In the genomic region with DNA sequence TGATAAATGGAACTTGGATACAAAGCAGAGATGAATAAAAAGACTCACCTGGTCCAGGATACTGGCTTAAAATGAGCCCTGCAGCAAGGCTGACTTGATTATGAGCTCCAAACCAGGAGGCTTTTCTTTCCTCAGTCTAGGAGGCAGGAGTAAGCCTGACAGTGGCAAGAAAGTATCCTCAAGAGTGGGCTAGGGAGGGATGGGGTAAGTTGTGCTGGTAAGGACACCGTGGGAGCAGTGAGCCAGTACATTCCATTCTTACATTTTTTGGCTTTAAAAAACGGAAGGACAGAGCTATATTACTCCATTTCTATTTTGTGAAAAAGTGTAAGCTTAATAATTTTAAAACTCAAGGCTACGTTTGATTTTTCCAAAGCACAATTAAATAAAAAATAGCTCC, we compare ENCODE assay signal across 16 cellular contexts.
A peak's percentile ranks its signal among the peaks of the same experiment; 100 is the strongest.
DNase-seq lines count a peak whose midpoint lies in the region; ATAC-seq and TF ChIP-seq lines count a peak whose summit lies in the region.
"Had no signal": no experiment of that assay in that cellular context is flagged by ENCODE, and none has a peak within 500 bp of the region (broad histone marks: within the 10 kb centered on the region; RNA-seq: fewer than 3 reads in every experiment).

No MANE protein-coding gene starts in this region.

- WGBS in aorta, 2 donors: 4 to 7% methylated on average over 3 of the region's 3 CpGs

- intact Hi-C loops in Right ventricle myocardium superior (cut with DNase I) (no loop called here), left ventricle myocardium inferior (cut with micrococcal nuclease) (no loop called here), aorta (cut with DNase I) (no loop called here)

- CTCF ChIA-PET in activated naive CD4-positive, alpha-beta T cell treated with anti-CD3 and anti-CD28 coated beads, Interleukin-2, amount 10 ng/mL, durations not matched to agents 7 days and 5 days (lab: Charles Lee): no interaction called here

- no peaks in the 10 kb centered on the region for H3K9me3 Mint-ChIP-seq in activated naive CD4-positive, alpha-beta T cell treated with anti-CD3 and anti-CD28 coated beads, Interleukin-2, amount 10 ng/mL, durations not matched to agents 7 days and 5 days
- H3K9me3 Mint-ChIP-seq in stimulated activated effector memory CD8-positive, alpha-beta T cell treated with anti-CD3 and anti-CD28 coated beads, Interleukin-12 subunit alpha, Interleukin-12 subunit beta, amount 100 ng/mL, for 72 hours: no peaks in the 10 kb centered on the region
- H3K9me3 Mint-ChIP-seq: CD8-positive, alpha-beta T cell had no signal

- H3K4me1 Mint-ChIP-seq in activated naive CD4-positive, alpha-beta T cell treated with anti-CD3 and anti-CD28 coated beads, Interleukin-2, amount 10 ng/mL, durations not matched to agents 7 days and 5 days: no peaks in the 10 kb centered on the region
- peaks cover 5% of the 10 kb centered on the region for H3K4me1 Mint-ChIP-seq in stimulated activated effector memory CD8-positive, alpha-beta T cell treated with anti-CD3 and anti-CD28 coated beads, Interleukin-12 subunit alpha, Interleukin-12 subunit beta, amount 100 ng/mL, for 72 hours

- H3K27ac ChIP-seq in left ventricle myocardium inferior (replicated peaks) (no peak overlapping the region), aorta (ENCODE audit: low read depth in 1 of 2, low read length in 2 of 2) (peak overlapping the region in 1 of 2 donors; percentile 90)
- H3K27ac ChIP-seq: BLaER1 had no signal

- TF ChIP-seq CTCF in left ventricle myocardium inferior (IDR thresholded peaks at IDR 0.05; ENCODE audit: borderline replicate concordance) (no peak), choroid plexus epithelial cell (conservative IDR thresholded peaks at IDR 0.05; ENCODE audit: low read depth, low read length) (no peak)

- no peaks in the 10 kb centered on the region for H3K36me3 Mint-ChIP-seq in activated naive CD4-positive, alpha-beta T cell treated with anti-CD3 and anti-CD28 coated beads, Interleukin-2, amount 10 ng/mL, durations not matched to agents 7 days and 5 days
- H3K36me3 Mint-ChIP-seq in stimulated activated effector memory CD8-positive, alpha-beta T cell treated with anti-CD3 and anti-CD28 coated beads, Interleukin-12 subunit alpha, Interleukin-12 subunit beta, amount 100 ng/mL, for 72 hours: no peaks in the 10 kb centered on the region
- H3K36me3 Mint-ChIP-seq: CD8-positive, alpha-beta T cell had no signal

- DNase-seq in Right ventricle myocardium superior (no peak), left ventricle myocardium inferior (no peak), choroid plexus epithelial cell (ENCODE audit: low read depth) (peak; percentile 67), iris pigment epithelial cell (ENCODE audit: low read depth) (peak; percentile 31), aorta (no peak), UCSD-AML1 (lab: John Stamatoyannopoulos, UW; ENCODE audit: unreplicated experiment) (no peak)
- DNase-seq in activated naive CD4-positive, alpha-beta T cell treated with anti-CD3 and anti-CD28 coated beads, Interleukin-2, amount 10 ng/mL, durations not matched to agents 7 days and 5 days: no peak
- DNase-seq in stimulated activated effector memory CD8-positive, alpha-beta T cell treated with anti-CD3 and anti-CD28 coated beads, Interleukin-12 subunit alpha, Interleukin-12 subunit beta, amount 100 ng/mL, for 72 hours (ENCODE audit: low spot score in 2 of 2): no peak
- DNase-seq: CD8-positive, alpha-beta T cell; NCI-H1105 treated with DMSO at 0.1 percent for 48 hours; NCI-H187; NCI-H446 treated with DMSO at 0.1 percent for 48 hours; NCI-H748 treated with DMSO at 0.1 percent for 48 hours; OCI-M1 had no signal

- H3K36me3 ChIP-seq in left ventricle myocardium inferior (no peaks in the 10 kb centered on the region), aorta (ENCODE audit: control insufficient read depth in 1 of 2, insufficient read depth in 2 of 2, low read length in 1 of 2) (no peaks in the 10 kb centered on the region)
- H3K36me3 ChIP-seq: BLaER1, HAP-1 had no signal

- ATAC-seq in Right ventricle myocardium superior (ENCODE audit: poor library complexity): peak; percentile 57
- ATAC-seq in aorta (ENCODE audit: low FRiP score): peak; percentile 44
- no peak for ATAC-seq in stimulated activated effector memory CD8-positive, alpha-beta T cell treated with anti-CD3 and anti-CD28 coated beads, Interleukin-12 subunit alpha, Interleukin-12 subunit beta, amount 100 ng/mL, for 72 hours
- ATAC-seq: CD8-positive, alpha-beta T cell had no signal

- no peak overlapping the region for H3K4me3 Mint-ChIP-seq in activated naive CD4-positive, alpha-beta T cell treated with anti-CD3 and anti-CD28 coated beads, Interleukin-2, amount 10 ng/mL, durations not matched to agents 7 days and 5 days
- H3K4me3 Mint-ChIP-seq in stimulated activated effector memory CD8-positive, alpha-beta T cell treated with anti-CD3 and anti-CD28 coated beads, Interleukin-12 subunit alpha, Interleukin-12 subunit beta, amount 100 ng/mL, for 72 hours: no peak overlapping the region
- H3K4me3 Mint-ChIP-seq: CD8-positive, alpha-beta T cell had no signal

- H3K27ac Mint-ChIP-seq in activated naive CD4-positive, alpha-beta T cell treated with anti-CD3 and anti-CD28 coated beads, Interleukin-2, amount 10 ng/mL, durations not matched to agents 7 days and 5 days: no peak overlapping the region
- H3K27ac Mint-ChIP-seq in stimulated activated effector memory CD8-positive, alpha-beta T cell treated with anti-CD3 and anti-CD28 coated beads, Interleukin-12 subunit alpha, Interleukin-12 subunit beta, amount 100 ng/mL, for 72 hours: no peak overlapping the region
- H3K27ac Mint-ChIP-seq: CD8-positive, alpha-beta T cell had no signal

- H3K4me1 ChIP-seq in left ventricle myocardium inferior (peaks cover 21% of the 10 kb centered on the region), aorta (ENCODE audit: control insufficient read depth in 1 of 2, insufficient read depth in 2 of 2, low read length in 2 of 2) (peaks cover 5 to 11% of the 10 kb centered on the region in 2 donors)
- H3K4me1 ChIP-seq: HAP-1 had no signal

- no peaks in the 10 kb centered on the region for H3K27me3 ChIP-seq in left ventricle myocardium inferior (ENCODE audit: low read depth)
- H3K27me3 ChIP-seq in aorta (ENCODE audit: control insufficient read depth in 1 of 2, insufficient read depth in 2 of 2, low read length in 1 of 2): no peaks in the 10 kb centered on the region
- H3K27me3 ChIP-seq: BLaER1 had no signal

- H3K4me3 ChIP-seq in left ventricle myocardium inferior: no peak overlapping the region
- H3K4me3 ChIP-seq in choroid plexus epithelial cell (ENCODE audit: low read depth, low read length): no peak overlapping the region
- peak overlapping the region in 1 of 2 donors; percentile 5 for H3K4me3 ChIP-seq in aorta (ENCODE audit: low read length in 2 of 2)
- H3K4me3 ChIP-seq: BLaER1, HAP-1 had no signal

- H3K9me3 ChIP-seq in left ventricle myocardium inferior (replicated peaks): no peaks in the 10 kb centered on the region
- no peaks in the 10 kb centered on the region for H3K9me3 ChIP-seq in aorta (ENCODE audit: control insufficient read depth, low read length)
- H3K9me3 ChIP-seq: BLaER1, HAP-1 had no signal

- no peaks in the 10 kb centered on the region for H3K27me3 Mint-ChIP-seq in activated naive CD4-positive, alpha-beta T cell treated with anti-CD3 and anti-CD28 coated beads, Interleukin-2, amount 10 ng/mL, durations not matched to agents 7 days and 5 days

Comparison
In these comparisons a context has a peak if more than half of its experiments do, and no peak if none do; other contexts are left out.
1. DNase-seq: peak in choroid plexus epithelial cell (single experiment) and iris pigment epithelial cell (single experiment); none in Right ventricle myocardium superior (single experiment), left ventricle myocardium inferior (single experiment), aorta (0 of 2), activated naive CD4-positive, alpha-beta T cell treated with anti-CD3 and anti-CD28 coated beads, Interleukin-2, amount 10 ng/mL, durations not matched to agents 7 days and 5 days (single experiment), stimulated activated effector memory CD8-positive, alpha-beta T cell treated with anti-CD3 and anti-CD28 coated beads, Interleukin-12 subunit alpha, Interleukin-12 subunit beta, amount 100 ng/mL, for 72 hours (0 of 2) and UCSD-AML1 (single experiment).